ENCODE assay signal across 16 cellular contexts in genomic region chr22:42772647-42773046, GRCh38.
"Had no signal": no experiment of that assay in that cellular context is flagged by ENCODE, and none has a peak within 500 bp of the region (broad histone marks: within the 10 kb centered on the region; RNA-seq: fewer than 3 reads in every experiment).

No MANE protein-coding gene starts in this region.

- H3K4me2 ChIP-seq: neural progenitor cell had no signal

- H3K9me3 Mint-ChIP-seq: activated CD4-positive, alpha-beta T cell treated with anti-CD3 and anti-CD28 coated beads, Interleukin-2, amount 10 ng/mL, durations not matched to agents 7 days and 5 days; activated naive CD8-positive, alpha-beta T cell treated with anti-CD3 and anti-CD28 coated beads for 36 hours; central memory CD8-positive, alpha-beta T cell; naive B cell; neural progenitor cell had no signal

- H3K9ac ChIP-seq: neural progenitor cell, parathyroid adenoma had no signal

- H3K4me1 Mint-ChIP-seq: activated CD4-positive, alpha-beta T cell treated with anti-CD3 and anti-CD28 coated beads, Interleukin-2, amount 10 ng/mL, durations not matched to agents 7 days and 5 days; central memory CD8-positive, alpha-beta T cell had no signal

- H3K36me3 Mint-ChIP-seq: activated naive CD8-positive, alpha-beta T cell treated with anti-CD3 and anti-CD28 coated beads for 36 hours; brain; naive B cell; neural progenitor cell had no signal

- ATAC-seq: foreskin keratinocyte, lower lobe of right lung had no signal

- H3K4me1 ChIP-seq: foreskin keratinocyte, parathyroid adenoma had no signal

- H3K4me3 ChIP-seq: lower lobe of right lung, neural progenitor cell, tibial nerve, vagina had no signal

- H3K27me3 ChIP-seq: foreskin keratinocyte, neural progenitor cell, tibial nerve, vagina had no signal

- H3K4me3 Mint-ChIP-seq: activated CD4-positive, alpha-beta T cell treated with anti-CD3 and anti-CD28 coated beads, Interleukin-2, amount 10 ng/mL, durations not matched to agents 7 days and 5 days; activated naive CD8-positive, alpha-beta T cell treated with anti-CD3 and anti-CD28 coated beads for 36 hours; brain; central memory CD8-positive, alpha-beta T cell; neural progenitor cell had no signal

- H3K27ac Mint-ChIP-seq: activated CD4-positive, alpha-beta T cell treated with anti-CD3 and anti-CD28 coated beads, Interleukin-2, amount 10 ng/mL, durations not matched to agents 7 days and 5 days; activated naive CD8-positive, alpha-beta T cell treated with anti-CD3 and anti-CD28 coated beads for 36 hours; brain; neural progenitor cell had no signal

- H3K27me3 Mint-ChIP-seq: activated CD4-positive, alpha-beta T cell treated with anti-CD3 and anti-CD28 coated beads, Interleukin-2, amount 10 ng/mL, durations not matched to agents 7 days and 5 days; activated naive CD8-positive, alpha-beta T cell treated with anti-CD3 and anti-CD28 coated beads for 36 hours had no signal

- H3K9me3 ChIP-seq: lower lobe of right lung, tibial nerve, vagina had no signal

- H2AFZ ChIP-seq: neural progenitor cell, parathyroid adenoma had no signal

- DNase-seq: activated CD4-positive, alpha-beta T cell treated with anti-CD3 and anti-CD28 coated beads, Interleukin-2, amount 10 ng/mL, durations not matched to agents 7 days and 5 days; activated CD8-positive, alpha-beta memory T cell treated with anti-CD3 and anti-CD28 coated beads, Interleukin-2, amount 50 U/mL, for 48 hours; activated naive CD8-positive, alpha-beta T cell treated with anti-CD3 and anti-CD28 coated beads for 36 hours; effector CD8-positive, alpha-beta T cell; foreskin keratinocyte; glutamatergic neuron; lower lobe of right lung; naive B cell; stimulated activated CD4-positive, alpha-beta T cell treated with anti-CD3 and anti-CD28 coated beads, Interleukin-12 subunit alpha, Interleukin-12 subunit beta, amount 100 ng/mL, for 4 hours; stimulated activated naive CD4-positive, alpha-beta T cell had no signal

- H3K27ac ChIP-seq: foreskin keratinocyte, lower lobe of right lung, neural progenitor cell, parathyroid adenoma, vagina had no signal

- H3K36me3 ChIP-seq: lower lobe of right lung, neural progenitor cell, tibial nerve, vagina had no signal
